15 cellular contexts compared by ENCODE assay signal in genomic region chr2:152500777-152501176, GRCh38.
DNase-seq lines count a peak whose midpoint lies in the region; ATAC-seq and TF ChIP-seq lines count a peak whose summit lies in the region.
"Had no signal": no experiment of that assay in that cellular context is flagged by ENCODE, and none has a peak within 500 bp of the region (broad histone marks: within the 10 kb centered on the region; RNA-seq: fewer than 3 reads in every experiment).

No MANE protein-coding gene starts in this region.

- H3K9me3 Mint-ChIP-seq in dendritic cell treated with granulocyte-macrophage colony-stimulating factor and Interleukin-4, amounts not matched to agents 40 ng/mL and 50 ng/mL, for 4 days: peaks cover 11% of the 10 kb centered on the region
- no peaks in the 10 kb centered on the region for H3K9me3 Mint-ChIP-seq in activated CD4-positive, alpha-beta T cell treated with anti-CD3 and anti-CD28 coated beads for 36 hours (ENCODE audit: low read depth)
- no peaks in the 10 kb centered on the region for H3K9me3 Mint-ChIP-seq in CD4-positive, alpha-beta T cell
- H3K9me3 Mint-ChIP-seq: activated CD4-positive, alpha-beta T cell treated with anti-CD3 and anti-CD28 coated beads, Interleukin-2, amount 10 ng/mL, durations not matched to agents 24 days and 14 days had no signal

- H3K9ac ChIP-seq in BLaER1 treated with 17β-estradiol and CSF1 and Interleukin-3, amounts not matched to agents 10 nM and 100 nM: peak overlapping the region in 2 of 11 experiments; percentile 60 to 71; a peak in 3 of 22 replicates
- H3K9ac ChIP-seq in mesendoderm (ENCODE audit: low read length): no peak overlapping the region
- H3K9ac ChIP-seq in subcutaneous abdominal adipose tissue (ENCODE audit: low read length in 5 of 5): peak overlapping the region; percentile 17 to 79 (median 39)

- H2BK5ac ChIP-seq in mesendoderm (ENCODE audit: low read length): no peak overlapping the region

- peaks cover 30% of the 10 kb centered on the region for H3K4me1 Mint-ChIP-seq in dendritic cell treated with granulocyte-macrophage colony-stimulating factor and Interleukin-4, amounts not matched to agents 40 ng/mL and 50 ng/mL, for 4 days (ENCODE audit: low read depth)
- peaks cover 2% of the 10 kb centered on the region for H3K4me1 Mint-ChIP-seq in activated CD4-positive, alpha-beta T cell treated with anti-CD3 and anti-CD28 coated beads for 36 hours
- H3K4me1 Mint-ChIP-seq in CD4-positive, alpha-beta T cell (ENCODE audit: low read depth): no peaks in the 10 kb centered on the region

- no peak overlapping the region for H4K5ac ChIP-seq in mesendoderm (ENCODE audit: low read length)

- no peak overlapping the region for H3K4ac ChIP-seq in mesendoderm (ENCODE audit: low read depth, low read length)

- intact Hi-C loops in dendritic cell treated with granulocyte-macrophage colony-stimulating factor and Interleukin-4, amounts not matched to agents 40 ng/mL and 50 ng/mL, for 4 days (cut with micrococcal nuclease): no loop called here
- intact Hi-C loops in activated CD4-positive, alpha-beta T cell treated with anti-CD3 and anti-CD28 coated beads for 36 hours (cut with DNase I, micrococcal nuclease): no loop called here
- intact Hi-C loops in CD4-positive, alpha-beta T cell (cut with DNase I, micrococcal nuclease): no loop called here

- H3K27ac Mint-ChIP-seq in dendritic cell treated with granulocyte-macrophage colony-stimulating factor and Interleukin-4, amounts not matched to agents 40 ng/mL and 50 ng/mL, for 4 days: peak overlapping the region; percentile 70
- H3K27ac Mint-ChIP-seq in activated CD4-positive, alpha-beta T cell treated with anti-CD3 and anti-CD28 coated beads for 36 hours: no peak overlapping the region
- no peak overlapping the region for H3K27ac Mint-ChIP-seq in CD4-positive, alpha-beta T cell
- H3K27ac Mint-ChIP-seq: activated CD4-positive, alpha-beta T cell treated with anti-CD3 and anti-CD28 coated beads, Interleukin-2, amount 10 ng/mL, durations not matched to agents 24 days and 14 days had no signal

- H3K27ac ChIP-seq in BLaER1 treated with 17β-estradiol and CSF1 and Interleukin-3, amounts not matched to agents 10 nM and 100 nM: peak overlapping the region in 8 of 11 experiments; percentile 6 to 91 (median 56); a peak in 10 of 22 replicates
- no peak overlapping the region for H3K27ac ChIP-seq in mesendoderm (ENCODE audit: low read depth, low read length)
- peak overlapping the region; percentile 95 for H3K27ac ChIP-seq in subcutaneous abdominal adipose tissue (ENCODE audit: low read depth, low read length)
- H3K27ac ChIP-seq in CD4-positive, alpha-beta T cell (ENCODE audit: low read depth, low read length): no peak overlapping the region
- H3K27ac ChIP-seq: SK-N-MC, vagina had no signal

- H3K56ac ChIP-seq in mesendoderm (ENCODE audit: low read length): no peak overlapping the region

- no peaks in the 10 kb centered on the region for H3K27me3 Mint-ChIP-seq in dendritic cell treated with granulocyte-macrophage colony-stimulating factor and Interleukin-4, amounts not matched to agents 40 ng/mL and 50 ng/mL, for 4 days
- H3K27me3 Mint-ChIP-seq in activated CD4-positive, alpha-beta T cell treated with anti-CD3 and anti-CD28 coated beads for 36 hours: peaks cover 18% of the 10 kb centered on the region
- H3K27me3 Mint-ChIP-seq in CD4-positive, alpha-beta T cell: peaks cover 13% of the 10 kb centered on the region
- H3K27me3 Mint-ChIP-seq: activated CD4-positive, alpha-beta T cell treated with anti-CD3 and anti-CD28 coated beads, Interleukin-2, amount 10 ng/mL, durations not matched to agents 24 days and 14 days had no signal

- no peaks in the 10 kb centered on the region for H3K36me3 Mint-ChIP-seq in dendritic cell treated with granulocyte-macrophage colony-stimulating factor and Interleukin-4, amounts not matched to agents 40 ng/mL and 50 ng/mL, for 4 days (ENCODE audit: low read depth)
- H3K36me3 Mint-ChIP-seq in activated CD4-positive, alpha-beta T cell treated with anti-CD3 and anti-CD28 coated beads for 36 hours (ENCODE audit: low read depth): no peaks in the 10 kb centered on the region
- no peaks in the 10 kb centered on the region for H3K36me3 Mint-ChIP-seq in CD4-positive, alpha-beta T cell (ENCODE audit: low read depth)

- peak overlapping the region in 3 of 11 experiments; percentile 79 to 89 (median 85); a peak in 6 of 22 replicates for H3K4me2 ChIP-seq in BLaER1 treated with 17β-estradiol and CSF1 and Interleukin-3, amounts not matched to agents 10 nM and 100 nM
- H3K4me2 ChIP-seq in mesendoderm (ENCODE audit: low read length): no peak overlapping the region

- H4K20me1 ChIP-seq in BLaER1 treated with 17β-estradiol and CSF1 and Interleukin-3, amounts not matched to agents 10 nM and 100 nM: peaks cover 0 to 97% (median 44%) of the 10 kb centered on the region in 11 experiments; a peak in 9 of 22 replicates

- CTCF ChIA-PET in activated CD4-positive, alpha-beta T cell treated with anti-CD3 and anti-CD28 coated beads for 36 hours (lab: Charles Lee): interaction anchor here (0.6 to 1.0 kb wide), 2 partner anchors 191 to 475 kb away, joined by 3 read pairs; no protein-coding TSS in a partner anchor
- CTCF ChIA-PET in CD4-positive, alpha-beta T cell (lab: Charles Lee): no interaction called here

- peak overlapping the region; percentile 14 for H4K8ac ChIP-seq in mesendoderm (ENCODE audit: low read depth, low read length)

- H3K4me3 Mint-ChIP-seq in dendritic cell treated with granulocyte-macrophage colony-stimulating factor and Interleukin-4, amounts not matched to agents 40 ng/mL and 50 ng/mL, for 4 days: no peak overlapping the region
- no peak overlapping the region for H3K4me3 Mint-ChIP-seq in activated CD4-positive, alpha-beta T cell treated with anti-CD3 and anti-CD28 coated beads for 36 hours
- H3K4me3 Mint-ChIP-seq in CD4-positive, alpha-beta T cell: no peak overlapping the region
- H3K4me3 Mint-ChIP-seq: activated CD4-positive, alpha-beta T cell treated with anti-CD3 and anti-CD28 coated beads, Interleukin-2, amount 10 ng/mL, durations not matched to agents 24 days and 14 days had no signal

- ATAC-seq in activated CD4-positive, alpha-beta T cell treated with anti-CD3 and anti-CD28 coated beads for 36 hours: no peak
- no peak for ATAC-seq in GM18498 (IDR thresholded peaks at IDR 0.05; ENCODE audit: unreplicated experiment)
- no peak for ATAC-seq in CD4-positive, alpha-beta T cell (ENCODE audit: poor library complexity)

- peaks cover 5 to 58% (median 30%) of the 10 kb centered on the region in 11 experiments; a peak in 19 of 22 replicates for H3K36me3 ChIP-seq in BLaER1 treated with 17β-estradiol and CSF1 and Interleukin-3, amounts not matched to agents 10 nM and 100 nM
- H3K36me3 ChIP-seq in mesendoderm (ENCODE audit: control insufficient read depth, insufficient read depth, low read length) (no peaks in the 10 kb centered on the region), subcutaneous abdominal adipose tissue (ENCODE audit: control insufficient read depth in 5 of 5, insufficient read depth in 5 of 5, low read length in 5 of 5) (no peaks in the 10 kb centered on the region)
- H3K36me3 ChIP-seq: vagina had no signal

- H2BK15ac ChIP-seq in mesendoderm (replicated peaks; ENCODE audit: low read depth): no peak overlapping the region

- no peaks in the 10 kb centered on the region for H3K27me3 ChIP-seq in BLaER1 treated with 17β-estradiol and CSF1 and Interleukin-3, amounts not matched to agents 10 nM and 100 nM
- H3K27me3 ChIP-seq in mesendoderm (ENCODE audit: insufficient read depth, low read length, poor library complexity): no peaks in the 10 kb centered on the region
- no peaks in the 10 kb centered on the region for H3K27me3 ChIP-seq in subcutaneous abdominal adipose tissue (ENCODE audit: control insufficient read depth in 5 of 5, insufficient read depth in 4 of 5, low read length in 5 of 5)
- no peaks in the 10 kb centered on the region for H3K27me3 ChIP-seq in CD4-positive, alpha-beta T cell (ENCODE audit: control insufficient read depth, insufficient read depth, low read length)
- H3K27me3 ChIP-seq: vagina had no signal

- no peak overlapping the region for H2AK5ac ChIP-seq in mesendoderm (ENCODE audit: low read length)

- TF ChIP-seq CTCF in CD4-positive, alpha-beta T cell (IDR thresholded peaks at IDR 0.05): no peak

- H3K23ac ChIP-seq in mesendoderm (ENCODE audit: low read length): no peak overlapping the region

- no peak for DNase-seq in mesendoderm
- no peak for DNase-seq in activated CD4-positive, alpha-beta T cell treated with anti-CD3 and anti-CD28 coated beads for 36 hours
- DNase-seq in NOMO-1 treated with DMSO at 0.1 percent for 48 hours (lab: John Stamatoyannopoulos, UW; ENCODE audit: unreplicated experiment): no peak
- DNase-seq in CD4-positive, alpha-beta T cell: no peak
- DNase-seq: activated CD4-positive, alpha-beta T cell treated with anti-CD3 and anti-CD28 coated beads, Interleukin-2, amount 10 ng/mL, durations not matched to agents 24 days and 14 days; erythroblast; KBM-7; NCI-H2029 treated with DMSO at 0.1 percent for 48 hours; NCI-H526 treated with DMSO at 0.1 percent for 48 hours had no signal

- peaks cover 5 to 98% (median 38%) of the 10 kb centered on the region in 10 experiments; a peak in 19 of 20 replicates for H3K4me1 ChIP-seq in BLaER1 treated with 17β-estradiol and CSF1 and Interleukin-3, amounts not matched to agents 10 nM and 100 nM
- peaks cover 2% of the 10 kb centered on the region for H3K4me1 ChIP-seq in mesendoderm (ENCODE audit: control insufficient read depth, low read depth, low read length)
- peaks cover 14 to 52% (median 39%) of the 10 kb centered on the region in 5 donors for H3K4me1 ChIP-seq in subcutaneous abdominal adipose tissue (ENCODE audit: control insufficient read depth in 5 of 5, insufficient read depth in 5 of 5, low read length in 5 of 5)

- WGBS in mesendoderm (ENCODE audit: extremely low coverage, insufficient coverage, low lambda C conversion rate): no CpG with 5 or more reads among the region's 7 CpGs

- H3K79me1 ChIP-seq in mesendoderm (ENCODE audit: low read length): peaks cover 13% of the 10 kb centered on the region

- H3K9me3 ChIP-seq in BLaER1 treated with 17β-estradiol and CSF1 and Interleukin-3, amounts not matched to agents 10 nM and 100 nM (replicated peaks in 1 of 11): peaks cover 0 to 41% (median 27%) of the 10 kb centered on the region in 11 experiments; a peak in 18 of 22 replicates
- H3K9me3 ChIP-seq in subcutaneous abdominal adipose tissue (ENCODE audit: control insufficient read depth in 5 of 5, low read length in 5 of 5): no peaks in the 10 kb centered on the region
- no peaks in the 10 kb centered on the region for H3K9me3 ChIP-seq in CD4-positive, alpha-beta T cell (ENCODE audit: control insufficient read depth, low read length)
- H3K9me3 ChIP-seq: vagina had no signal

- no peak overlapping the region for H3K18ac ChIP-seq in mesendoderm (ENCODE audit: low read length)

- POLR2A ChIA-PET in activated CD4-positive, alpha-beta T cell treated with anti-CD3 and anti-CD28 coated beads for 36 hours (lab: Charles Lee): no interaction called here
- POLR2A ChIA-PET in CD4-positive, alpha-beta T cell (lab: Charles Lee): no interaction called here

- no peak overlapping the region for H3K4me3 ChIP-seq in BLaER1 treated with 17β-estradiol and CSF1 and Interleukin-3, amounts not matched to agents 10 nM and 100 nM
- no peak overlapping the region for H3K4me3 ChIP-seq in mesendoderm (ENCODE audit: low read length)
- peak overlapping the region in 3 of 5 donors; percentile 8 to 50 (median 24) for H3K4me3 ChIP-seq in subcutaneous abdominal adipose tissue (ENCODE audit: low read depth in 1 of 5, low read length in 5 of 5)
- H3K4me3 ChIP-seq: vagina had no signal

- H3K79me2 ChIP-seq in mesendoderm (ENCODE audit: control insufficient read depth, insufficient read depth, low read length): peaks cover 13% of the 10 kb centered on the region

- H2BK120ac ChIP-seq in mesendoderm (ENCODE audit: low read depth, low read length): no peak overlapping the region

Comparison
In these comparisons a context has a peak if more than half of its experiments do, and no peak if none do; other contexts are left out.
1. H3K27ac ChIP-seq: peak in BLaER1 treated with 17β-estradiol and CSF1 and Interleukin-3, amounts not matched to agents 10 nM and 100 nM (8 of 11) and subcutaneous abdominal adipose tissue (single experiment); none in mesendoderm (single experiment) and CD4-positive, alpha-beta T cell (single experiment).
2. H3K4me3 ChIP-seq: peak in subcutaneous abdominal adipose tissue (3 of 5); none in BLaER1 treated with 17β-estradiol and CSF1 and Interleukin-3, amounts not matched to agents 10 nM and 100 nM (0 of 10) and mesendoderm (single experiment).